In the genomic region with DNA sequence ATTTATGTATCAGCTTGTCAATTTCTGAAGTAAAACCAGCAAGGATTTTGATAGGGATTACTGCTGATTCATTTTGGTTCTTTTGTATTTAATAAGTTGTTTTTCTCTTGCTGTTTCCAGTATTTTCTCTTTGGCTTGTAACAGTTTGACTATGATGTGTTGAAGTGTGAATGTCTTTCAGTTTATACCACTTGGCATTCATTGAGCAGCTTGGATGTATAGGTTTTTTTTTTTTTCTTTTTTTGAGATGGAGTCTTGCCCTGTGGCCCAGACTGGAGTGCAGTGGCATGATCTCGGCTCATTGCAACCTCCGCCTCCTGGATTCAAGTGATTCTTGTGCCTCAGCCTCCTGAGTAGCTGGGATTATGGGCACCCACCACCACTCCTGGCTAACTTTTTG, we compare ENCODE assay signal across 11 cellular contexts. TPM values are rescaled to one million over a fixed set of nuclear protein-coding genes. Genes with fewer than 3 reads are reported as not detected.
DNase-seq lines count a peak whose midpoint lies in the region; ATAC-seq lines count a peak whose summit lies in the region.
"Not testable (repeated sequence)": the region's sequence is repeated elsewhere in the genome, so short reads cannot be mapped to it uniquely, and the experiment has no call there.
"Had no signal": no experiment of that assay in that cellular context is flagged by ENCODE, and none has a peak within 500 bp of the region (broad histone marks: within the 10 kb centered on the region; RNA-seq: fewer than 3 reads in every experiment).

No MANE protein-coding gene starts in this region.

- H3K4me1 Mint-ChIP-seq in activated CD4-positive, alpha-beta T cell treated with anti-CD3 and anti-CD28 coated beads for 36 hours: peaks cover 25% of the 10 kb centered on the region
- H3K4me1 Mint-ChIP-seq in activated T-cell treated with anti-CD3 and anti-CD28 coated beads, Interleukin-2, amount 50 U/mL, for 24 hours (ENCODE audit: low read depth): peaks cover 14% of the 10 kb centered on the region
- H3K4me1 Mint-ChIP-seq in activated T-helper 1 cell treated with anti-CD3 and anti-CD28 coated beads, Interleukin-12 subunit alpha, Interleukin-12 subunit beta, Interleukin-2, Interleukin-4 antibody, amounts not matched to agents 30 ng/mL and 10 ng/mL and 1 ng/mL, durations not matched to agents 14 hours and 24 hours and 36 hours (ENCODE audit: low read depth): not testable (repeated sequence)
- peaks cover 21% of the 10 kb centered on the region for H3K4me1 Mint-ChIP-seq in activated naive CD4-positive, alpha-beta T cell treated with anti-CD3 and anti-CD28 coated beads for 36 hours (ENCODE audit: low read depth)

- not testable (repeated sequence) for H3K27me3 Mint-ChIP-seq in activated CD4-positive, alpha-beta T cell treated with anti-CD3 and anti-CD28 coated beads for 36 hours; activated T-cell treated with anti-CD3 and anti-CD28 coated beads, Interleukin-2, amount 50 U/mL, for 24 hours; activated T-helper 1 cell treated with anti-CD3 and anti-CD28 coated beads, Interleukin-12 subunit alpha, Interleukin-12 subunit beta, Interleukin-2, Interleukin-4 antibody, amounts not matched to agents 30 ng/mL and 10 ng/mL and 1 ng/mL, durations not matched to agents 14 hours and 24 hours and 36 hours (ENCODE audit: insufficient read depth); activated naive CD4-positive, alpha-beta T cell treated with anti-CD3 and anti-CD28 coated beads for 36 hours (ENCODE audit: low read depth)

- peak; percentile 55 for ATAC-seq in activated CD4-positive, alpha-beta T cell treated with anti-CD3 and anti-CD28 coated beads for 36 hours

- peak overlapping the region; percentile 42 for H3K27ac Mint-ChIP-seq in activated CD4-positive, alpha-beta T cell treated with anti-CD3 and anti-CD28 coated beads for 36 hours
- H3K27ac Mint-ChIP-seq in activated T-cell treated with anti-CD3 and anti-CD28 coated beads, Interleukin-2, amount 50 U/mL, for 24 hours: peak overlapping the region; percentile 40
- H3K27ac Mint-ChIP-seq in activated T-helper 1 cell treated with anti-CD3 and anti-CD28 coated beads, Interleukin-12 subunit alpha, Interleukin-12 subunit beta, Interleukin-2, Interleukin-4 antibody, amounts not matched to agents 30 ng/mL and 10 ng/mL and 1 ng/mL, durations not matched to agents 14 hours and 24 hours and 36 hours: not testable (repeated sequence)
- peak overlapping the region; percentile 70 for H3K27ac Mint-ChIP-seq in activated naive CD4-positive, alpha-beta T cell treated with anti-CD3 and anti-CD28 coated beads for 36 hours

- H3K36me3 Mint-ChIP-seq in activated CD4-positive, alpha-beta T cell treated with anti-CD3 and anti-CD28 coated beads for 36 hours (ENCODE audit: low read depth); activated T-cell treated with anti-CD3 and anti-CD28 coated beads, Interleukin-2, amount 50 U/mL, for 24 hours (ENCODE audit: low read depth); activated T-helper 1 cell treated with anti-CD3 and anti-CD28 coated beads, Interleukin-12 subunit alpha, Interleukin-12 subunit beta, Interleukin-2, Interleukin-4 antibody, amounts not matched to agents 30 ng/mL and 10 ng/mL and 1 ng/mL, durations not matched to agents 14 hours and 24 hours and 36 hours (ENCODE audit: low read depth); activated naive CD4-positive, alpha-beta T cell treated with anti-CD3 and anti-CD28 coated beads for 36 hours (ENCODE audit: low read depth): not testable (repeated sequence)

- DNase-seq in activated CD4-positive, alpha-beta T cell treated with anti-CD3 and anti-CD28 coated beads for 36 hours; activated T-cell treated with anti-CD3 and anti-CD28 coated beads, Interleukin-2, amount 50 U/mL, for 24 hours; activated T-helper 1 cell treated with anti-CD3 and anti-CD28 coated beads, Interleukin-12 subunit alpha, Interleukin-12 subunit beta, Interleukin-2, Interleukin-4 antibody, amounts not matched to agents 30 ng/mL and 10 ng/mL and 1 ng/mL, durations not matched to agents 14 hours and 24 hours and 36 hours (ENCODE audit: low spot score); activated naive CD4-positive, alpha-beta T cell treated with anti-CD3 and anti-CD28 coated beads for 36 hours: not testable (repeated sequence)

- H3K9me3 Mint-ChIP-seq in activated CD4-positive, alpha-beta T cell treated with anti-CD3 and anti-CD28 coated beads for 36 hours (ENCODE audit: low read depth); activated T-cell treated with anti-CD3 and anti-CD28 coated beads, Interleukin-2, amount 50 U/mL, for 24 hours; activated T-helper 1 cell treated with anti-CD3 and anti-CD28 coated beads, Interleukin-12 subunit alpha, Interleukin-12 subunit beta, Interleukin-2, Interleukin-4 antibody, amounts not matched to agents 30 ng/mL and 10 ng/mL and 1 ng/mL, durations not matched to agents 14 hours and 24 hours and 36 hours; activated naive CD4-positive, alpha-beta T cell treated with anti-CD3 and anti-CD28 coated beads for 36 hours: not testable (repeated sequence)

- not testable (repeated sequence) for H3K4me3 Mint-ChIP-seq in activated CD4-positive, alpha-beta T cell treated with anti-CD3 and anti-CD28 coated beads for 36 hours; activated T-cell treated with anti-CD3 and anti-CD28 coated beads, Interleukin-2, amount 50 U/mL, for 24 hours; activated naive CD4-positive, alpha-beta T cell treated with anti-CD3 and anti-CD28 coated beads for 36 hours
- peak overlapping the region; percentile 5 for H3K4me3 Mint-ChIP-seq in activated T-helper 1 cell treated with anti-CD3 and anti-CD28 coated beads, Interleukin-12 subunit alpha, Interleukin-12 subunit beta, Interleukin-2, Interleukin-4 antibody, amounts not matched to agents 30 ng/mL and 10 ng/mL and 1 ng/mL, durations not matched to agents 14 hours and 24 hours and 36 hours

- intact Hi-C loops in activated CD4-positive, alpha-beta T cell treated with anti-CD3 and anti-CD28 coated beads for 36 hours (cut with DNase I, micrococcal nuclease): loop anchor here in 1 of 2 experiments (10.0 kb wide), 1 partner anchor 57 kb away; the partner anchor contains the start of gene TSG101
- intact Hi-C loops in activated T-helper 1 cell treated with anti-CD3 and anti-CD28 coated beads, Interleukin-12 subunit alpha, Interleukin-12 subunit beta, Interleukin-2, Interleukin-4 antibody, amounts not matched to agents 30 ng/mL and 10 ng/mL and 1 ng/mL, durations not matched to agents 14 hours and 24 hours and 36 hours (cut with micrococcal nuclease): not testable (repeated sequence)
- intact Hi-C loops in activated naive CD4-positive, alpha-beta T cell treated with anti-CD3 and anti-CD28 coated beads for 36 hours (cut with micrococcal nuclease): loop anchor here (2.0 kb wide), 1 partner anchor 59 kb away; the partner anchor contains the start of gene TSG101

- POLR2A ChIA-PET in activated CD4-positive, alpha-beta T cell treated with anti-CD3 and anti-CD28 coated beads for 36 hours (lab: Charles Lee): interaction anchor here (0.7 kb wide), 1 partner anchor 230 kb away, joined by 4 read pairs; no protein-coding TSS in a partner anchor

- CTCF ChIA-PET in activated CD4-positive, alpha-beta T cell treated with anti-CD3 and anti-CD28 coated beads for 36 hours (lab: Charles Lee): interaction anchor here (1.2 kb wide), 1 partner anchor 58 kb away, joined by 4 read pairs; the partner anchor contains the start of gene TSG101
- CTCF ChIA-PET in activated naive CD4-positive, alpha-beta T cell treated with anti-CD3 and anti-CD28 coated beads for 36 hours (lab: Charles Lee): interaction anchor here (0.5 to 1.3 kb wide), 3 partner anchors 58 to 358 kb away, joined by 3 to 5 read pairs (median 3); no protein-coding TSS in a partner anchor

RNA-seq across cellular contexts. Expression of gene LDHAL6A, which starts 12.5 kb away (rescaled TPM):
- not detected for total RNA-seq in activated CD4-positive, alpha-beta T cell treated with anti-CD3 and anti-CD28 coated beads for 36 hours
- not detected in 2 replicates for total RNA-seq in activated T-helper 1 cell treated with anti-CD3 and anti-CD28 coated beads, Interleukin-12 subunit alpha, Interleukin-12 subunit beta, Interleukin-2, Interleukin-4 antibody, amounts not matched to agents 30 ng/mL and 10 ng/mL and 1 ng/mL, durations not matched to agents 14 hours and 24 hours and 36 hours
- under 1 TPM; 0.12 to 0.19 TPM for total RNA-seq in activated naive CD4-positive, alpha-beta T cell treated with anti-CD3 and anti-CD28 coated beads for 36 hours
- total RNA-seq: A673; CD4-positive, CD25-positive, alpha-beta regulatory T cell; CD8-positive, alpha-beta memory T cell; G401; GM12878 had no signal

RNA-seq across cellular contexts. Expression of gene LDHC, which starts 56.0 kb away (rescaled TPM):
- not detected for total RNA-seq in activated CD4-positive, alpha-beta T cell treated with anti-CD3 and anti-CD28 coated beads for 36 hours
- total RNA-seq in activated T-helper 1 cell treated with anti-CD3 and anti-CD28 coated beads, Interleukin-12 subunit alpha, Interleukin-12 subunit beta, Interleukin-2, Interleukin-4 antibody, amounts not matched to agents 30 ng/mL and 10 ng/mL and 1 ng/mL, durations not matched to agents 14 hours and 24 hours and 36 hours: not detected in 2 replicates
- total RNA-seq in activated naive CD4-positive, alpha-beta T cell treated with anti-CD3 and anti-CD28 coated beads for 36 hours: not detected
- total RNA-seq: A673; CD4-positive, alpha-beta memory T cell; CD4-positive, CD25-positive, alpha-beta regulatory T cell; CD8-positive, alpha-beta memory T cell; Daoy; G401; GM12878 had no signal

RNA-seq across cellular contexts. Expression of gene TSG101, which starts 58.6 kb away (rescaled TPM):
- 10 to 100 TPM; 39.2 to 85.0 TPM for total RNA-seq in activated CD4-positive, alpha-beta T cell treated with anti-CD3 and anti-CD28 coated beads for 36 hours
- 41.8 and 49.7 TPM in 2 replicates for total RNA-seq in activated T-helper 1 cell treated with anti-CD3 and anti-CD28 coated beads, Interleukin-12 subunit alpha, Interleukin-12 subunit beta, Interleukin-2, Interleukin-4 antibody, amounts not matched to agents 30 ng/mL and 10 ng/mL and 1 ng/mL, durations not matched to agents 14 hours and 24 hours and 36 hours
- total RNA-seq in activated naive CD4-positive, alpha-beta T cell treated with anti-CD3 and anti-CD28 coated beads for 36 hours: 10 to 100 TPM; 33.2 to 40.5 TPM
